In genomic region chr7:66517212-66517909, GRCh38 we compare ENCODE assay signal across 22 cellular contexts.
"Had no signal": no experiment of that assay in that cellular context is flagged by ENCODE, and none has a peak within 500 bp of the region (broad histone marks: within the 10 kb centered on the region; RNA-seq: fewer than 3 reads in every experiment).

No MANE protein-coding gene starts in this region.

- DNase-seq: activated CD4-positive, alpha-beta memory T cell treated with anti-CD3 and anti-CD28 coated beads, Interleukin-2, amount 10 ng/mL, durations not matched to agents 7 days and 5 days; activated CD4-positive, alpha-beta T cell treated with anti-CD3 and anti-CD28 coated beads, Interleukin-2, amount 10 ng/mL, durations not matched to agents 24 days and 14 days; activated effector memory CD4-positive, alpha-beta T cell treated with anti-CD3 and anti-CD28 coated beads, Interleukin-2, amount 50 U/mL, for 16 hours; activated T-cell treated with anti-CD3 and anti-CD28 coated beads, Interleukin-2, amount 50 U/mL, for 72 hours; aorta; endodermal cell; foreskin melanocyte; kidney; lower lobe of right lung; mesendoderm; mucosa of descending colon; stimulated activated naive CD8-positive, alpha-beta T cell treated with anti-CD3 and anti-CD28 coated beads, Interleukin-15, amount 100 ng/mL, for 72 hours; T-helper 2 cell; tibial artery had no signal

- H3K4me1 ChIP-seq: breast epithelium, lower lobe of right lung, prostate gland, tibial artery had no signal

- H3K9me3 ChIP-seq: breast epithelium, lower lobe of right lung, mucosa of descending colon, prostate gland, tibial artery had no signal

- FAIRE-seq: kidney had no signal

- H3K4me3 ChIP-seq: breast epithelium, coronary artery, lower lobe of right lung, mucosa of descending colon, prostate gland, tibial artery had no signal

- ATAC-seq: activated CD4-positive, CD25-positive, alpha-beta regulatory T cell treated with anti-CD3 and anti-CD28 coated beads, Interleukin-2, amount 50 U/mL, for 24 hours; activated T-cell treated with anti-CD3 and anti-CD28 coated beads, Interleukin-2, amount 50 U/mL, for 72 hours; left lobe of liver; mucosa of descending colon; stimulated activated naive CD8-positive, alpha-beta T cell treated with anti-CD3 and anti-CD28 coated beads, Interleukin-15, amount 100 ng/mL, for 72 hours had no signal

- H3K27ac Mint-ChIP-seq: activated CD4-positive, alpha-beta memory T cell treated with anti-CD3 and anti-CD28 coated beads, Interleukin-2, amount 10 ng/mL, durations not matched to agents 7 days and 5 days; activated CD4-positive, alpha-beta T cell treated with anti-CD3 and anti-CD28 coated beads, Interleukin-2, amount 10 ng/mL, durations not matched to agents 24 days and 14 days; activated naive CD4-positive, alpha-beta T cell treated with anti-CD3 and anti-CD28 coated beads, Interleukin-2, amount 50 U/mL, for 24 hours; activated T-cell treated with anti-CD3 and anti-CD28 coated beads, Interleukin-2, amount 50 U/mL, for 72 hours; endodermal cell had no signal

- H3K4me1 Mint-ChIP-seq: activated CD4-positive, alpha-beta memory T cell treated with anti-CD3 and anti-CD28 coated beads, Interleukin-2, amount 10 ng/mL, durations not matched to agents 7 days and 5 days; activated CD4-positive, alpha-beta T cell treated with anti-CD3 and anti-CD28 coated beads, Interleukin-2, amount 10 ng/mL, durations not matched to agents 24 days and 14 days; activated naive CD4-positive, alpha-beta T cell treated with anti-CD3 and anti-CD28 coated beads, Interleukin-2, amount 50 U/mL, for 24 hours; endodermal cell; stimulated activated naive CD8-positive, alpha-beta T cell treated with anti-CD3 and anti-CD28 coated beads, Interleukin-15, amount 100 ng/mL, for 72 hours had no signal

- H3K4me3 Mint-ChIP-seq: activated CD4-positive, alpha-beta memory T cell treated with anti-CD3 and anti-CD28 coated beads, Interleukin-2, amount 10 ng/mL, durations not matched to agents 7 days and 5 days; activated CD4-positive, alpha-beta T cell treated with anti-CD3 and anti-CD28 coated beads, Interleukin-2, amount 10 ng/mL, durations not matched to agents 24 days and 14 days; activated naive CD4-positive, alpha-beta T cell treated with anti-CD3 and anti-CD28 coated beads, Interleukin-2, amount 50 U/mL, for 24 hours; activated T-cell treated with anti-CD3 and anti-CD28 coated beads, Interleukin-2, amount 50 U/mL, for 72 hours; endodermal cell; stimulated activated naive CD8-positive, alpha-beta T cell treated with anti-CD3 and anti-CD28 coated beads, Interleukin-15, amount 100 ng/mL, for 72 hours had no signal

- H3K27ac ChIP-seq: breast epithelium, coronary artery, epithelial cell of prostate, lower lobe of right lung, prostate gland, tibial artery, VCaP had no signal

- H3K9me3 Mint-ChIP-seq: activated CD4-positive, alpha-beta memory T cell treated with anti-CD3 and anti-CD28 coated beads, Interleukin-2, amount 10 ng/mL, durations not matched to agents 7 days and 5 days; activated CD4-positive, alpha-beta T cell treated with anti-CD3 and anti-CD28 coated beads, Interleukin-2, amount 10 ng/mL, durations not matched to agents 24 days and 14 days; activated naive CD4-positive, alpha-beta T cell treated with anti-CD3 and anti-CD28 coated beads, Interleukin-2, amount 50 U/mL, for 24 hours; activated T-cell treated with anti-CD3 and anti-CD28 coated beads, Interleukin-2, amount 50 U/mL, for 72 hours; endodermal cell; stimulated activated naive CD8-positive, alpha-beta T cell treated with anti-CD3 and anti-CD28 coated beads, Interleukin-15, amount 100 ng/mL, for 72 hours had no signal

- H3K36me3 ChIP-seq: breast epithelium, lower lobe of right lung, prostate gland, tibial artery had no signal

- H3K36me3 Mint-ChIP-seq: activated naive CD4-positive, alpha-beta T cell treated with anti-CD3 and anti-CD28 coated beads, Interleukin-2, amount 50 U/mL, for 24 hours had no signal

- H3K27me3 ChIP-seq: breast epithelium, tibial artery had no signal

- H3K27me3 Mint-ChIP-seq: activated CD4-positive, alpha-beta memory T cell treated with anti-CD3 and anti-CD28 coated beads, Interleukin-2, amount 10 ng/mL, durations not matched to agents 7 days and 5 days; activated CD4-positive, alpha-beta T cell treated with anti-CD3 and anti-CD28 coated beads, Interleukin-2, amount 10 ng/mL, durations not matched to agents 24 days and 14 days; activated naive CD4-positive, alpha-beta T cell treated with anti-CD3 and anti-CD28 coated beads, Interleukin-2, amount 50 U/mL, for 24 hours; stimulated activated naive CD8-positive, alpha-beta T cell treated with anti-CD3 and anti-CD28 coated beads, Interleukin-15, amount 100 ng/mL, for 72 hours had no signal
